In genomic region chr7:30146127-30146612, GRCh38 we compare ENCODE assay signal across 1 cellular context.
A peak's percentile ranks its signal among the peaks of the same experiment; 100 is the strongest.
TF ChIP-seq lines count a peak whose summit lies in the region.

No MANE protein-coding gene starts in this region.

TF ChIP-seq in HEK293, 187 proteins besides CTCF, POLR2A, EP300 and RAD21 (continued from another document):
- TF ChIP-seq, protein P1, sequence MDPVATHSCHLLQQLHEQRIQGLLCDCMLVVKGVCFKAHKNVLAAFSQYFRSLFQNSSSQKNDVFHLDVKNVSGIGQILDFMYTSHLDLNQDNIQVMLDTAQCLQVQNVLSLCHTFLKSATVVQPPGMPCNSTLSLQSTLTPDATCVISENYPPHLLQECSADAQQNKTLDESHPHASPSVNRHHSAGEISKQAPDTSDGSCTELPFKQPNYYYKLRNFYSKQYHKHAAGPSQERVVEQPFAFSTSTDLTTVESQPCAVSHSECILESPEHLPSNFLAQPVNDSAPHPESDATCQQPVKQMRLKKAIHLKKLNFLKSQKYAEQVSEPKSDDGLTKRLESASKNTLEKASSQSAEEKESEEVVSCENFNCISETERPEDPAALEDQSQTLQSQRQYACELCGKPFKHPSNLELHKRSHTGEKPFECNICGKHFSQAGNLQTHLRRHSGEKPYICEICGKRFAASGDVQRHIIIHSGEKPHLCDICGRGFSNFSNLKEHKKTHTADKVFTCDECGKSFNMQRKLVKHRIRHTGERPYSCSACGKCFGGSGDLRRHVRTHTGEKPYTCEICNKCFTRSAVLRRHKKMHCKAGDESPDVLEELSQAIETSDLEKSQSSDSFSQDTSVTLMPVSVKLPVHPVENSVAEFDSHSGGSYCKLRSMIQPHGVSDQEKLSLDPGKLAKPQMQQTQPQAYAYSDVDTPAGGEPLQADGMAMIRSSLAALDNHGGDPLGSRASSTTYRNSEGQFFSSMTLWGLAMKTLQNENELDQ (tag by site-specific recombination; IDR thresholded peaks at IDR 0.05; ENCODE audit: low read depth), result no peak
- TF ChIP-seq OSR2 (tag by site-specific recombination; IDR thresholded peaks at IDR 0.05), result no peak
- TF ChIP-seq ZNF654 (tag by site-specific recombination; IDR thresholded peaks at IDR 0.05; ENCODE audit: low read depth), result no peak
- peak; percentile 45 for TF ChIP-seq ZFHX2 (tag by site-specific recombination; conservative IDR thresholded peaks at IDR 0.05)
- no peak for TF ChIP-seq ZNF747 (tag by site-specific recombination; IDR thresholded peaks at IDR 0.05)
- no peak for TF ChIP-seq ZNF221 (tag by site-specific recombination; IDR thresholded peaks at IDR 0.05; ENCODE audit: borderline replicate concordance)
- TF ChIP-seq ZNF785 (tag by site-specific recombination; IDR thresholded peaks at IDR 0.05), result no peak
